Comparison of ENCODE assay signal across 13 cellular contexts in the genomic region with DNA sequence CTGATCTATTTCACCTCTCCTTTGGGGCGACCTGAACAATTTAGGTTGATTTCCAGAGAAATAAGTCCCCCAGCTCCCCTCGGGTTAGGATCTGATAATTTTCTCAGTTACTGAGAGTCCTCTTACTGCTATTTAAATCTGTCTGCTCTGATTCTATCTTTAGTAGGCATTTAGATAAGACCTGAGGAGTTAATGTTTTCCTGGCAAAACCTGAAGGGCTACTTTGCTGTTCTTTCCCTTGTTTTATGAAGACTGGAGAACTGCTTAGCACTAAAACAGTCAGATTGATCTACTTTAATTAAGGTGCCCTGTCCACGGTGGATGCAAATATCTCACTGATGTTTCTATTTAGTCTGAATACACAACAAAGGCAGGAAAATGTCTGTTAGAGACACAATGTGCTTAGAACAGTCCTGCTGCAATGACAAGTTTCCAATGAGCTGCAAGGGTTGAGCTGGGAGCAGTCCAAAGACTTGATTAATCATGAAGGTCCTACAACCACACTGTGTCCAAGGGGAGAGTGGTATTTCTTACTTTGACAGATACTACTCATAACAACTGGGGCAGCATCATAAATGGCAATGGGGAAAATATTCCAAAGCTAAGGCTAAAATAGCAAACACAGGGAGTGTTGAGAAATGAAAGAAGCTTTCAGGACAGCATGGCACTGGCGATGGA. TPM values are rescaled to one million over a fixed set of nuclear protein-coding genes. Genes with fewer than 3 reads are reported as not detected.
DNase-seq lines count a peak whose midpoint lies in the region; ATAC-seq and TF ChIP-seq lines count a peak whose summit lies in the region.
"Had no signal": no experiment of that assay in that cellular context is flagged by ENCODE, and none has a peak within 500 bp of the region (broad histone marks: within the 10 kb centered on the region; RNA-seq: fewer than 3 reads in every experiment).

No MANE protein-coding gene starts in this region.

- H3K27ac Mint-ChIP-seq in Calu3 (ENCODE audit: unreplicated experiment) = peak overlapping the region; percentile 77
- no peak overlapping the region for H3K27ac Mint-ChIP-seq in natural killer cell treated with Interleukin-12 subunit alpha and Interleukin-12 subunit beta and Interleukin-15 and Interleukin-18, amount 100 ng/mL, for 72 hours
- H3K27ac Mint-ChIP-seq: dendritic cell treated with granulocyte-macrophage colony-stimulating factor and Interleukin-4, amounts not matched to agents 40 ng/mL and 50 ng/mL, for 4 days; T-helper 1 cell treated with Interleukin-12 subunit alpha and Interleukin-12 subunit beta and Interleukin-4 antibody, amounts not matched to agents 30 μg/mL and 1 μg/mL, for 36 hours had no signal

- H3K27me3 Mint-ChIP-seq in Calu3 (ENCODE audit: unreplicated experiment) = no peaks in the 10 kb centered on the region
- H3K27me3 Mint-ChIP-seq in natural killer cell treated with Interleukin-12 subunit alpha and Interleukin-12 subunit beta and Interleukin-15 and Interleukin-18, amount 100 ng/mL, for 72 hours = peaks cover 19 to 33% of the 10 kb centered on the region in 2 donors

- H3K9me3 Mint-ChIP-seq in Calu3 (ENCODE audit: low read depth, unreplicated experiment) = no peaks in the 10 kb centered on the region
- H3K9me3 Mint-ChIP-seq in natural killer cell treated with Interleukin-12 subunit alpha and Interleukin-12 subunit beta and Interleukin-15 and Interleukin-18, amount 100 ng/mL, for 72 hours = no peaks in the 10 kb centered on the region

- CTCF ChIA-PET in Calu3 (lab: Charles Lee) = no interaction called here

- DNase-seq in Calu3 (no peak), astrocyte of the hippocampus (ENCODE audit: low read depth, low spot score) (peak; percentile 42), iris pigment epithelial cell (ENCODE audit: low read depth) (peak; percentile 23), mucosa of gallbladder (ENCODE audit: low spot score) (no peak)
- no peak for DNase-seq in activated CD4-positive, alpha-beta T cell treated with anti-CD3 and anti-CD28 coated beads, Interleukin-2, amount 50 U/mL, for 4 hours
- no peak for DNase-seq in natural killer cell treated with Interleukin-12 subunit alpha and Interleukin-12 subunit beta and Interleukin-15 and Interleukin-18, amount 100 ng/mL, for 72 hours (ENCODE audit: low spot score)
- no peak for DNase-seq in activated CD8-positive, alpha-beta memory T cell treated with anti-CD3 and anti-CD28 coated beads for 24 hours
- DNase-seq: activated CD4-positive, alpha-beta T cell treated with anti-CD3 and anti-CD28 coated beads for 1 hour; stimulated activated CD4-positive, alpha-beta T cell treated with anti-CD3 and anti-CD28 coated beads, Interleukin-2, amount 100 ng/mL, for 48 hours; uterus had no signal

- H3K36me3 ChIP-seq in rectal smooth muscle tissue (ENCODE audit: control insufficient read depth, insufficient read depth, low read length) = no peaks in the 10 kb centered on the region
- H3K36me3 ChIP-seq: uterus had no signal

- intact Hi-C loops in Calu3 (cut with micrococcal nuclease; ENCODE audit: unreplicated experiment) = loop anchor here (10.0 kb wide), 1 partner anchor 58 kb away; no protein-coding TSS in a partner anchor

- peak overlapping the region; percentile 62 for H3K27ac ChIP-seq in rectal smooth muscle tissue (ENCODE audit: low read depth, low read length)
- H3K27ac ChIP-seq: uterus had no signal

- no peak overlapping the region for H3K4me3 Mint-ChIP-seq in Calu3 (ENCODE audit: low read depth, unreplicated experiment)
- H3K4me3 Mint-ChIP-seq in natural killer cell treated with Interleukin-12 subunit alpha and Interleukin-12 subunit beta and Interleukin-15 and Interleukin-18, amount 100 ng/mL, for 72 hours = no peak overlapping the region
- H3K4me3 Mint-ChIP-seq: dendritic cell treated with granulocyte-macrophage colony-stimulating factor and Interleukin-4, amounts not matched to agents 40 ng/mL and 50 ng/mL, for 4 days; T-helper 1 cell treated with Interleukin-12 subunit alpha and Interleukin-12 subunit beta and Interleukin-4 antibody, amounts not matched to agents 30 μg/mL and 1 μg/mL, for 36 hours had no signal

- H3K4me3 ChIP-seq in rectal smooth muscle tissue (ENCODE audit: low read length) = no peak overlapping the region
- H3K4me3 ChIP-seq: uterus had no signal

- H3K4me1 ChIP-seq in rectal smooth muscle tissue (ENCODE audit: control insufficient read depth, insufficient read depth, low read length) = peaks cover 25% of the 10 kb centered on the region
- H3K4me1 ChIP-seq: uterus had no signal

- no peak for ATAC-seq in natural killer cell treated with Interleukin-12 subunit alpha and Interleukin-12 subunit beta and Interleukin-15 and Interleukin-18, amount 100 ng/mL, for 72 hours

- TF ChIP-seq CTCF in Calu3 (IDR thresholded peaks at IDR 0.05; ENCODE audit: unreplicated experiment) = no peak

- peaks cover 5% of the 10 kb centered on the region for H3K36me3 Mint-ChIP-seq in Calu3 (ENCODE audit: insufficient read depth, unreplicated experiment)
- H3K36me3 Mint-ChIP-seq in natural killer cell treated with Interleukin-12 subunit alpha and Interleukin-12 subunit beta and Interleukin-15 and Interleukin-18, amount 100 ng/mL, for 72 hours = no peaks in the 10 kb centered on the region

- no peaks in the 10 kb centered on the region for H3K27me3 ChIP-seq in rectal smooth muscle tissue (ENCODE audit: control insufficient read depth, insufficient read depth, low read length)
- H3K27me3 ChIP-seq: uterus had no signal

- BruUV-seq in Calu3 (replicated peaks; lab: Mats Ljungman, UMichigan) = no TSS peak

- H3K4me1 Mint-ChIP-seq in Calu3 (ENCODE audit: low read depth, unreplicated experiment) = peaks cover 81% of the 10 kb centered on the region
- H3K4me1 Mint-ChIP-seq in natural killer cell treated with Interleukin-12 subunit alpha and Interleukin-12 subunit beta and Interleukin-15 and Interleukin-18, amount 100 ng/mL, for 72 hours (ENCODE audit: low read depth in 2 of 2) = no peaks in the 10 kb centered on the region

- H3K9ac ChIP-seq in rectal smooth muscle tissue (ENCODE audit: low read length) = no peak overlapping the region

RNA-seq across cellular contexts. Expression of a gene that starts 15.7 kb away (rescaled TPM):
- total RNA-seq in Calu3 (2022) (0.54 TPM in 1 of 2 replicates, not detected in the other), mucosa of gallbladder (0.69 TPM)
- 1 to 10 TPM in 1 of 2 donors, not detected in 1; 1.0 TPM for total RNA-seq in natural killer cell treated with Interleukin-12 subunit alpha and Interleukin-12 subunit beta and Interleukin-15 and Interleukin-18, amount 100 ng/mL, for 72 hours
- total RNA-seq: uterus had no signal

Comparison
In these comparisons a context has a peak if more than half of its experiments do, and no peak if none do; other contexts are left out.
1. DNase-seq: peak in astrocyte of the hippocampus (single experiment) and iris pigment epithelial cell (single experiment); none in Calu3 (single experiment), activated CD4-positive, alpha-beta T cell treated with anti-CD3 and anti-CD28 coated beads, Interleukin-2, amount 50 U/mL, for 4 hours (0 of 2), natural killer cell treated with Interleukin-12 subunit alpha and Interleukin-12 subunit beta and Interleukin-15 and Interleukin-18, amount 100 ng/mL, for 72 hours (single experiment), activated CD8-positive, alpha-beta memory T cell treated with anti-CD3 and anti-CD28 coated beads for 24 hours (single experiment) and mucosa of gallbladder (single experiment).